Comparison of ENCODE assay signal across 13 cellular contexts in the genomic region with DNA sequence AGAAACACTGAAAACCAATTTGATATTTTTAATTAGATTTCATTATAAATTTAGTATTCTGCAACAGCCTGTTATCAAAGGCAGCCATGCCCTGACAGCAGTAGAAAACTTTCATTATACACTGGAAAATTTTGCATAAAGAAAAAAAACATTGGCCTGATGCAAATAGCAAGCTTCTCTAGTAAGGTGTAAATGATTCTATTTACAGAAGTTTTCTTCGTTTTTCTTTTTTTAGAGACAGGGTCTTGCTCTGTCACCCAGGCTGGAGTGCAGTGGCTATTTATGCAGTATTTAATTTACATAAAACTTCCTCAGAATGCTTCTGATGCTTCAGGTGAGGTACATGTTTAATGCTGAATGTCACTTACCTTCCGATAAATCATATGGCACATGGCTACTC.
A peak's percentile ranks its signal among the peaks of the same experiment; 100 is the strongest.
DNase-seq lines count a peak whose midpoint lies in the region; ATAC-seq, FAIRE-seq and TF ChIP-seq lines count a peak whose summit lies in the region.
"Had no signal": no experiment of that assay in that cellular context is flagged by ENCODE, and none has a peak within 500 bp of the region (broad histone marks: within the 10 kb centered on the region; RNA-seq: fewer than 3 reads in every experiment).

No MANE protein-coding gene starts in this region.

- TF ChIP-seq CTCF in C4-2B (conservative IDR thresholded peaks at IDR 0.05) (no peak), Peyer's patch (IDR thresholded peaks at IDR 0.05) (no peak)

- peaks cover 2 to 15% of the 10 kb centered on the region in 2 experiments for H3K36me3 ChIP-seq in mesenchymal stem cell (ENCODE audit: control insufficient read depth in 1 of 2, insufficient read depth in 2 of 2, low read depth in 1 of 2, low read length in 2 of 2)
- H3K36me3 ChIP-seq in Peyer's patch, result no peaks in the 10 kb centered on the region
- H3K36me3 ChIP-seq: right atrium auricular region had no signal

- H3K23ac ChIP-seq in mesenchymal stem cell (ENCODE audit: low read length in 2 of 2), result no peak overlapping the region

- H2BK12ac ChIP-seq in mesenchymal stem cell (ENCODE audit: low read length in 2 of 2), result no peak overlapping the region

- H3K4me3 ChIP-seq in mesenchymal stem cell (ENCODE audit: insufficient read depth in 1 of 2, low read depth in 1 of 2, low read length in 2 of 2) (no peak overlapping the region), Peyer's patch (no peak overlapping the region)
- H3K4me3 ChIP-seq: right atrium auricular region had no signal

- H3K79me1 ChIP-seq in mesenchymal stem cell (replicated peaks; ENCODE audit: low read length, poor library complexity, severe bottlenecking), result peaks cover 34% of the 10 kb centered on the region

- H2BK120ac ChIP-seq in mesenchymal stem cell (ENCODE audit: low read depth, low read length), result no peak overlapping the region

- 100% methylated on average over 1 of the region's 2 CpGs for WGBS in mesenchymal stem cell

- H3K14ac ChIP-seq in mesenchymal stem cell (ENCODE audit: low read length in 2 of 2), result no peak overlapping the region

- H3K4me1 ChIP-seq in mesenchymal stem cell (ENCODE audit: control insufficient read depth, insufficient read depth, low read depth, low read length), result peaks cover 4% of the 10 kb centered on the region
- H3K4me1 ChIP-seq in Peyer's patch, result no peaks in the 10 kb centered on the region
- H3K4me1 ChIP-seq: right atrium auricular region had no signal

- no peak for TF ChIP-seq POLR2A in H54 (IDR thresholded peaks at IDR 0.05; ENCODE audit: low read depth, low read length)
- TF ChIP-seq POLR2A in Peyer's patch (IDR thresholded peaks at IDR 0.05), result no peak

- H3K9ac ChIP-seq in mesenchymal stem cell (ENCODE audit: low read length), result no peak overlapping the region

- H4K91ac ChIP-seq in mesenchymal stem cell (ENCODE audit: low read length), result no peak overlapping the region

- ATAC-seq in GM19324 (IDR thresholded peaks at IDR 0.05; ENCODE audit: low FRiP score, unreplicated experiment) (peak; percentile 67), HG02588 (IDR thresholded peaks at IDR 0.05; ENCODE audit: unreplicated experiment) (peak; percentile 87), HG03432 (IDR thresholded peaks at IDR 0.05; ENCODE audit: unreplicated experiment) (peak; percentile 89)

- DNase-seq in OCI-M1 (lab: John Stamatoyannopoulos, UW) (no peak), mesenchymal stem cell (no peak), H54 (ENCODE audit: insufficient read length, low spot score) (no peak), Peyer's patch (no peak)
- DNase-seq: 8988T, anterior cingulate cortex, kidney, WERI-Rb-1 had no signal

- no peak overlapping the region for H2BK5ac ChIP-seq in mesenchymal stem cell (ENCODE audit: low read depth, low read length, poor library complexity, severe bottlenecking)

- no peak overlapping the region for H2AK5ac ChIP-seq in mesenchymal stem cell (ENCODE audit: low read length, severe bottlenecking)

- no peak for FAIRE-seq in H54 (lab: Jason Lieb, UNC)
- FAIRE-seq: kidney had no signal

- H3K4ac ChIP-seq in mesenchymal stem cell (ENCODE audit: low read depth in 1 of 2, low read length in 2 of 2), result no peak overlapping the region

- H3K18ac ChIP-seq in mesenchymal stem cell (ENCODE audit: low read depth in 1 of 2, low read length in 2 of 2), result no peak overlapping the region

- peak overlapping the region; percentile 79; the same call in 1 of the 2 replicates for H3K27ac ChIP-seq in C4-2B
- no peak overlapping the region for H3K27ac ChIP-seq in mesenchymal stem cell (ENCODE audit: low read length, poor library complexity, severe bottlenecking)
- H3K27ac ChIP-seq in Peyer's patch, result no peak overlapping the region
- H3K27ac ChIP-seq: right atrium auricular region, WERI-Rb-1 had no signal

- H3K27me3 ChIP-seq in mesenchymal stem cell (ENCODE audit: control insufficient read depth in 1 of 2, insufficient read depth in 1 of 2, low read length in 2 of 2) (no peaks in the 10 kb centered on the region), Peyer's patch (no peaks in the 10 kb centered on the region)
- H3K27me3 ChIP-seq: right atrium auricular region had no signal

- H4K8ac ChIP-seq in mesenchymal stem cell (ENCODE audit: low read length), result no peak overlapping the region

- no peak overlapping the region for H2BK15ac ChIP-seq in mesenchymal stem cell (ENCODE audit: low read depth, poor library complexity, severe bottlenecking)

- no peak overlapping the region for H3K4me2 ChIP-seq in mesenchymal stem cell (ENCODE audit: low read length, poor library complexity, severe bottlenecking)

- no peak overlapping the region for H2AFZ ChIP-seq in mesenchymal stem cell (ENCODE audit: low read depth, low read length)

- H3K9me3 ChIP-seq in mesenchymal stem cell (ENCODE audit: control insufficient read depth, low read length), result no peaks in the 10 kb centered on the region
- no peaks in the 10 kb centered on the region for H3K9me3 ChIP-seq in Peyer's patch
- H3K9me3 ChIP-seq: right atrium auricular region had no signal
